ENCODE assay signal across 12 cellular contexts in the genomic region with DNA sequence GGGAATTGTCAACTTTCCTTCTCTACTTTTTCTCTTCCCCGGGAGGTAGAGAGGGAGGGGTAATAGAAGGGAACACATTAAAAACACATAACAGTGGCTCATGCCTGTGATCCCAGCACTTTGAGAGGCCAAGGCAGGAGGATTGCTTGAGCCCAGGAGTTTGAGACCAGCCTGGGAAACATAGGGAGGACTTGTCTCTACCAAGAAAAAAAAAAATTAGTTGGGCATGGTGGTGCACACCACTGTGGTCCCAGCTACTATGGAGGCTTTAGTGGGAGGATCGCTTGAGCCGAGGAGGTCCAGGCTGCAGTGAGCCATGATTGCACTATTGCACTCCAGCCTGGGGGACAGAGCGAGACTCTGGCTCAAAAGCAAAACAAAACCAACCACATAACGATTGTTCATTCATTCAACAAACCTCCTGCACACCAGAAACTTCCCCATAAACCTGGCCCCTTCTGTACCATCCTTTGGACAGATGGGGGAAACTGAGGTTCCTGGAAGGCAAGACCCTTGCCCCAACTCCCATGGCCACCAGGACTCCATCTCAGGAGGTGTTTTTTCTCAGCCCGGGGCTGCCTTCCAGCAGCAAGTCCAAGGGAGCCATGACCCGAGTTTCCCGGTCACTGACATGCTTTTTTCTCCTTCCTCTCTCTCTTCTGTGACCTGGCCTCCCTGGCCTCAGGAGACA. TPM values are rescaled to one million over a fixed set of nuclear protein-coding genes. Genes with fewer than 3 reads are reported as not detected.
DNase-seq lines count a peak whose midpoint lies in the region; ATAC-seq, FAIRE-seq and TF ChIP-seq lines count a peak whose summit lies in the region.
"Had no signal": no experiment of that assay in that cellular context is flagged by ENCODE, and none has a peak within 500 bp of the region (broad histone marks: within the 10 kb centered on the region; RNA-seq: fewer than 3 reads in every experiment).

No MANE protein-coding gene starts in this region.

- in situ Hi-C loops in K562 (cut with MboI) = no loop called here

- DNase-seq in left ventricle myocardium inferior = no peak
- no peak for DNase-seq in left ventricle myocardium superior
- no peak for DNase-seq in K562 (ENCODE audit: extremely low read depth in 1 of 4, low spot score in 3 of 4)
- no peak for DNase-seq in MM.1S
- DNase-seq in HK-2 (ENCODE audit: unreplicated experiment) = no peak
- DNase-seq: KBM-7, SW 1271 had no signal

- peaks cover 31% of the 10 kb centered on the region for H3K27me3 ChIP-seq in left ventricle myocardium inferior (ENCODE audit: low read depth)
- no peaks in the 10 kb centered on the region for H3K27me3 ChIP-seq in K562 (ENCODE audit: control insufficient read depth in 2 of 2, insufficient read depth in 2 of 2, low read length in 2 of 2)
- H3K27me3 ChIP-seq in iPS-20b (ENCODE audit: insufficient read depth, low read length) = peaks cover 67% of the 10 kb centered on the region
- H3K27me3 ChIP-seq in subcutaneous abdominal adipose tissue (ENCODE audit: control insufficient read depth in 5 of 5, insufficient read depth in 4 of 5, low read length in 5 of 5) = peaks cover 0 to 6% (median 2%) of the 10 kb centered on the region in 5 donors
- H3K27me3 ChIP-seq in MM.1S (replicated peaks; ENCODE audit: insufficient read depth, low read length) = no peaks in the 10 kb centered on the region; the same call in 1 of the 2 replicates
- H3K27me3 ChIP-seq: vagina had no signal

- H2AFZ ChIP-seq in K562 (ENCODE audit: low read depth, low read length) (peak overlapping the region; percentile 87), MM.1S (ENCODE audit: low read length) (no peak overlapping the region)

- intact Hi-C loops in left ventricle myocardium inferior (cut with micrococcal nuclease) = no loop called here
- intact Hi-C loops in left ventricle myocardium superior (cut with micrococcal nuclease) = no loop called here
- intact Hi-C loops in K562 (cut with micrococcal nuclease) = no loop called here

- BruUV-seq in K562 (replicated peaks; lab: Mats Ljungman, UMichigan) = no TSS peak

- peaks cover 14% of the 10 kb centered on the region; the same call in 1 of the 2 replicates for H3F3A ChIP-seq in MM.1S (ENCODE audit: insufficient read depth, low read length)

- no peaks in the 10 kb centered on the region for H3K9me2 ChIP-seq in MM.1S (replicated peaks; ENCODE audit: insufficient read depth, low read length)

- TF ChIP-seq RAD21 in K562 (CRISPR knock-in tag; conservative IDR thresholded peaks at IDR 0.05 in 1 of 2, IDR thresholded peaks at IDR 0.05 in 1 of 2) = no peak

- TF ChIP-seq CTCF in left ventricle myocardium inferior (IDR thresholded peaks at IDR 0.05; ENCODE audit: borderline replicate concordance) = no peak
- TF ChIP-seq CTCF in K562 (IDR thresholded peaks at IDR 0.05 in 2 of 3, conservative IDR thresholded peaks at IDR 0.05 in 1 of 3; ENCODE audit: insufficient read depth in 2 of 3, low read depth in 1 of 3, low read length in 3 of 3) = no peak
- no peak for TF ChIP-seq CTCF in MM.1S (IDR thresholded peaks at IDR 0.05; ENCODE audit: low read length)

- H3K9me3 ChIP-seq in left ventricle myocardium inferior (replicated peaks) = no peaks in the 10 kb centered on the region
- H3K9me3 ChIP-seq in K562 (replicated peaks; ENCODE audit: control insufficient read depth, insufficient read depth, low read depth, low read length) = no peaks in the 10 kb centered on the region
- H3K9me3 ChIP-seq in iPS-20b (ENCODE audit: insufficient read depth, low read depth, low read length) = no peaks in the 10 kb centered on the region
- H3K9me3 ChIP-seq in subcutaneous abdominal adipose tissue (ENCODE audit: control insufficient read depth in 5 of 5, low read length in 5 of 5) = no peaks in the 10 kb centered on the region
- H3K9me3 ChIP-seq in MM.1S (replicated peaks; ENCODE audit: insufficient read depth, low read length) = no peaks in the 10 kb centered on the region
- H3K9me3 ChIP-seq: vagina had no signal

- peak overlapping the region; percentile 50 for H3K4me3 ChIP-seq in left ventricle myocardium inferior
- H3K4me3 ChIP-seq in K562 = no peak overlapping the region
- peak overlapping the region; percentile 65; the same call in 1 of the 2 replicates for H3K4me3 ChIP-seq in iPS-20b (ENCODE audit: low read length)
- H3K4me3 ChIP-seq in subcutaneous abdominal adipose tissue (ENCODE audit: low read depth in 1 of 5, low read length in 5 of 5) = peak overlapping the region; percentile 58 to 100 (median 99)
- no peak overlapping the region for H3K4me3 ChIP-seq in MM.1S (ENCODE audit: low read length)
- H3K4me3 ChIP-seq: smooth muscle cell, vagina had no signal

- 53% methylated on average over 7 of the region's 8 CpGs for WGBS in K562 (ENCODE audit: insufficient coverage, low coverage, missing lambda C conversion rate)

- H3K9ac ChIP-seq in K562 (ENCODE audit: insufficient read depth in 1 of 2, low read depth in 2 of 2, low read length in 2 of 2) = peak overlapping the region; percentile 16 to 83; a peak in 3 of 4 replicates
- H3K9ac ChIP-seq in iPS-20b (ENCODE audit: low read depth, low read length) = peak overlapping the region; percentile 59; the same call in 1 of the 2 replicates
- H3K9ac ChIP-seq in subcutaneous abdominal adipose tissue (ENCODE audit: low read length in 5 of 5) = no peak overlapping the region
- no peak overlapping the region for H3K9ac ChIP-seq in MM.1S (ENCODE audit: low read length)

- H3K36me3 ChIP-seq in left ventricle myocardium inferior = no peaks in the 10 kb centered on the region
- H3K36me3 ChIP-seq in K562 (ENCODE audit: control insufficient read depth, insufficient read depth, low read length) = no peaks in the 10 kb centered on the region
- no peaks in the 10 kb centered on the region for H3K36me3 ChIP-seq in iPS-20b (ENCODE audit: insufficient read depth, low read depth, low read length)
- peaks cover 0 to 42% (median 36%) of the 10 kb centered on the region in 5 donors for H3K36me3 ChIP-seq in subcutaneous abdominal adipose tissue (ENCODE audit: control insufficient read depth in 5 of 5, insufficient read depth in 5 of 5, low read length in 5 of 5)
- H3K36me3 ChIP-seq in MM.1S (replicated peaks; ENCODE audit: insufficient read depth, low read length) = no peaks in the 10 kb centered on the region
- H3K36me3 ChIP-seq: vagina had no signal

- ATAC-seq in left ventricle myocardium superior (no peak), K562 (no peak), GM21717 (IDR thresholded peaks at IDR 0.05; ENCODE audit: unreplicated experiment) (no peak)

- H3K79me2 ChIP-seq in K562 (ENCODE audit: control insufficient read depth, insufficient read depth, low read length) (no peaks in the 10 kb centered on the region), MM.1S (ENCODE audit: low read length) (no peaks in the 10 kb centered on the region)

- H4K20me1 ChIP-seq in K562 (replicated peaks; ENCODE audit: control insufficient read depth, insufficient read depth, low read length) (no peaks in the 10 kb centered on the region), MM.1S (ENCODE audit: insufficient read depth, low read length) (no peaks in the 10 kb centered on the region)

- POLR2A ChIA-PET in K562 (lab: Yijun Ruan, JAX) = interaction anchor here (0.6 to 1.4 kb wide), 4 partner anchors 32 to 485 kb away, joined by 3 to 4 read pairs (median 4); no protein-coding TSS in a partner anchor

- H3K4me2 ChIP-seq in K562 (ENCODE audit: insufficient read depth, low read length) = peak overlapping the region; percentile 49; the same call in 1 of the 2 replicates
- no peak overlapping the region for H3K4me2 ChIP-seq in MM.1S (ENCODE audit: low read depth, low read length)
- H3K4me2 ChIP-seq: smooth muscle cell had no signal

- TF ChIP-seq EP300 in K562 (IDR thresholded peaks at IDR 0.05; ENCODE audit: low read length) = no peak

- H3K4me1 ChIP-seq in left ventricle myocardium inferior (peaks cover 45% of the 10 kb centered on the region), K562 (replicated peaks in 1 of 2; ENCODE audit: control insufficient read depth in 2 of 2, insufficient read depth in 2 of 2, low read length in 2 of 2) (peaks cover 16 to 47% of the 10 kb centered on the region in 2 experiments; a peak in 4 of 5 replicates), iPS-20b (ENCODE audit: insufficient read depth, low read length) (no peaks in the 10 kb centered on the region), subcutaneous abdominal adipose tissue (ENCODE audit: control insufficient read depth in 5 of 5, insufficient read depth in 5 of 5, low read length in 5 of 5) (peaks cover 7 to 47% (median 20%) of the 10 kb centered on the region in 5 donors), MM.1S (ENCODE audit: low read length) (no peaks in the 10 kb centered on the region)

- no peak for FAIRE-seq in K562 (lab: Jason Lieb, UNC)

- no peaks in the 10 kb centered on the region for H3K9me1 ChIP-seq in K562 (ENCODE audit: control insufficient read depth, insufficient read depth, low read length)

- TF ChIP-seq POLR2A in K562 (conservative IDR thresholded peaks at IDR 0.05) = no peak

- CTCF ChIA-PET in K562 (lab: Yijun Ruan, JAX; ENCODE audit: low intra/inter-chr PET ratio) = no interaction called here

- no peak overlapping the region for H3K27ac ChIP-seq in left ventricle myocardium inferior (replicated peaks)
- no peak overlapping the region for H3K27ac ChIP-seq in K562 (ENCODE audit: extremely low read depth, low read depth, low read length)
- no peak overlapping the region for H3K27ac ChIP-seq in iPS-20b (ENCODE audit: low read length)
- no peak overlapping the region for H3K27ac ChIP-seq in subcutaneous abdominal adipose tissue (ENCODE audit: low read depth, low read length)
- no peak overlapping the region for H3K27ac ChIP-seq in MM.1S (ENCODE audit: low read length)
- H3K27ac ChIP-seq: vagina had no signal

RNA-seq across cellular contexts. Expression of a gene that starts 4.2 kb away (rescaled TPM):
- total RNA-seq in left ventricle myocardium inferior (0.33 TPM), left ventricle myocardium superior (0.79 TPM), K562 (2014; rRNA removed) (1.2 and 1.6 TPM in 2 replicates), K562 (2014; rRNA removed; fragmentation: Illumina TruSeq; extraction: Trizol) (0.73 TPM in 2 replicates), K562 (2015; rRNA removed; fragmentation: Illumina TruSeq; extraction: Trizol) (0.18 and 0.26 TPM in 2 replicates), K562 (2021) (2.4 and 2.7 TPM in 2 replicates)
- total RNA-seq in K562 (2011; cell fraction: chromatin; rRNA removed; ENCODE audit: low replicate concordance) = 2.1 and 8.8 TPM in 2 replicates
- total RNA-seq in K562 (2011; cell fraction: nucleolus; rRNA removed) = 4.2 and 6.7 TPM in 2 replicates
- total RNA-seq in K562 (2011; cell fraction: nucleoplasm; rRNA removed) = 3.9 and 4.5 TPM in 2 replicates
- polyA plus RNA-seq in K562 (2011; rRNA removed) (0.25 and 0.27 TPM in 2 replicates), K562 (2014; fragmentation: Illumina TruSeq; extraction: Trizol) (1.2 and 1.4 TPM in 2 replicates), K562 (2014; fragmentation: Nextera tagmentation; extraction: Ambion mirVana) (under 1 TPM; 0.11 to 0.30 TPM), K562 (2014; rRNA removed) (0.93 and 2.9 TPM in 2 replicates)
- 0.32 and 0.52 TPM in 2 replicates for polyA plus RNA-seq in K562 (2011; cell fraction: cytosol; rRNA removed)
- 1.8 and 3.8 TPM in 2 replicates for polyA plus RNA-seq in K562 (2011; cell fraction: nucleus; rRNA removed)
- polyA plus RNA-seq in K562 (2012) = 0.76 and 1.3 TPM in 2 replicates
- polyA minus RNA-seq in K562 (2011; rRNA and poly(A)+ RNA removed) = 0.54 and 0.77 TPM in 2 replicates
- 0.55 and 0.76 TPM in 2 replicates for polyA minus RNA-seq in K562 (2011; cell fraction: cytosol; rRNA and poly(A)+ RNA removed)
- polyA minus RNA-seq in K562 (2011; cell fraction: nucleus; rRNA and poly(A)+ RNA removed) = 2.8 and 3.6 TPM in 2 replicates

RNA-seq across cellular contexts. Expression of a gene that starts 24.8 kb away (rescaled TPM):
- 19.1 TPM for total RNA-seq in left ventricle myocardium inferior
- 29.8 TPM for total RNA-seq in left ventricle myocardium superior
- 9.6 and 30.7 TPM in 2 replicates for total RNA-seq in K562 (2011; cell fraction: chromatin; rRNA removed; ENCODE audit: low replicate concordance)
- 33.3 and 36.9 TPM in 2 replicates for total RNA-seq in K562 (2011; cell fraction: nucleolus; rRNA removed)
- total RNA-seq in K562 (2011; cell fraction: nucleoplasm; rRNA removed) = 17.6 and 21.3 TPM in 2 replicates
- total RNA-seq in K562 (2014; rRNA removed) = 9.3 and 20.1 TPM in 2 replicates
- 6.9 and 7.2 TPM in 2 replicates for total RNA-seq in K562 (2014; rRNA removed; fragmentation: Illumina TruSeq; extraction: Trizol)
- total RNA-seq in K562 (2015; rRNA removed; fragmentation: Illumina TruSeq; extraction: Trizol) = 7.2 and 8.3 TPM in 2 replicates
- 21.4 and 24.3 TPM in 2 replicates for total RNA-seq in K562 (2021)
- polyA plus RNA-seq in K562 (2011; rRNA removed) = 14.1 and 23.1 TPM in 2 replicates
- polyA plus RNA-seq in K562 (2011; cell fraction: cytosol; rRNA removed) = 28.2 and 40.0 TPM in 2 replicates
- 19.8 and 28.9 TPM in 2 replicates for polyA plus RNA-seq in K562 (2011; cell fraction: nucleus; rRNA removed)
- polyA plus RNA-seq in K562 (2012) = 30.4 and 54.3 TPM in 2 replicates
- polyA plus RNA-seq in K562 (2014; fragmentation: Illumina TruSeq; extraction: Trizol) = 18.6 and 23.7 TPM in 2 replicates
- under 1 TPM; 0.53 to 0.69 TPM for polyA plus RNA-seq in K562 (2014; fragmentation: Nextera tagmentation; extraction: Ambion mirVana)
- polyA plus RNA-seq in K562 (2014; rRNA removed) = 12.3 and 18.7 TPM in 2 replicates
- polyA minus RNA-seq in K562 (2011; rRNA and poly(A)+ RNA removed) = 7.4 and 8.3 TPM in 2 replicates
- 20.7 and 22.8 TPM in 2 replicates for polyA minus RNA-seq in K562 (2011; cell fraction: cytosol; rRNA and poly(A)+ RNA removed)
- 9.0 and 16.4 TPM in 2 replicates for polyA minus RNA-seq in K562 (2011; cell fraction: nucleus; rRNA and poly(A)+ RNA removed)

RNA-seq across cellular contexts. Expression of a gene that starts 26.2 kb away (rescaled TPM):
- total RNA-seq in left ventricle myocardium inferior (0.19 TPM), left ventricle myocardium superior (0.57 TPM), K562 (2014; rRNA removed) (6.2 and 8.7 TPM in 2 replicates), K562 (2014; rRNA removed; fragmentation: Illumina TruSeq; extraction: Trizol) (5.4 and 6.1 TPM in 2 replicates), K562 (2015; rRNA removed; fragmentation: Illumina TruSeq; extraction: Trizol) (6.0 and 6.5 TPM in 2 replicates), K562 (2021) (6.4 and 7.6 TPM in 2 replicates)
- 2.8 and 3.4 TPM in 2 replicates for total RNA-seq in K562 (2011; cell fraction: chromatin; rRNA removed; ENCODE audit: low replicate concordance)
- 3.5 and 5.0 TPM in 2 replicates for total RNA-seq in K562 (2011; cell fraction: nucleolus; rRNA removed)
- total RNA-seq in K562 (2011; cell fraction: nucleoplasm; rRNA removed) = 2.3 and 3.4 TPM in 2 replicates
- polyA plus RNA-seq in K562 (2011; rRNA removed) (4.5 and 7.8 TPM in 2 replicates), K562 (2014; fragmentation: Illumina TruSeq; extraction: Trizol) (8.5 and 10.4 TPM in 2 replicates), K562 (2014; fragmentation: Nextera tagmentation; extraction: Ambion mirVana) (10 to 100 TPM; 13.0 to 15.6 TPM), K562 (2014; rRNA removed) (14.0 and 15.7 TPM in 2 replicates)
- polyA plus RNA-seq in K562 (2011; cell fraction: cytosol; rRNA removed) = 7.5 and 9.8 TPM in 2 replicates
- polyA plus RNA-seq in K562 (2011; cell fraction: nucleus; rRNA removed) = 7.9 and 8.8 TPM in 2 replicates
- 9.6 and 13.5 TPM in 2 replicates for polyA plus RNA-seq in K562 (2012)
- 1.2 and 1.8 TPM in 2 replicates for polyA minus RNA-seq in K562 (2011; rRNA and poly(A)+ RNA removed)
- polyA minus RNA-seq in K562 (2011; cell fraction: cytosol; rRNA and poly(A)+ RNA removed) = 1.1 and 1.3 TPM in 2 replicates
- polyA minus RNA-seq in K562 (2011; cell fraction: nucleus; rRNA and poly(A)+ RNA removed) = 1.5 and 1.8 TPM in 2 replicates

RNA-seq across cellular contexts. Expression of a gene that starts 35.3 kb away (rescaled TPM):
- total RNA-seq in left ventricle myocardium inferior (32.8 TPM), left ventricle myocardium superior (43.3 TPM), K562 (2014; rRNA removed) (207 and 522 TPM in 2 replicates), K562 (2014; rRNA removed; fragmentation: Illumina TruSeq; extraction: Trizol) (98.6 and 104 TPM in 2 replicates), K562 (2015; rRNA removed; fragmentation: Illumina TruSeq; extraction: Trizol) (112 and 114 TPM in 2 replicates), K562 (2021) (248 and 261 TPM in 2 replicates)
- total RNA-seq in K562 (2011; cell fraction: chromatin; rRNA removed; ENCODE audit: low replicate concordance) = 123 and 279 TPM in 2 replicates
- total RNA-seq in K562 (2011; cell fraction: nucleolus; rRNA removed) = 127 and 148 TPM in 2 replicates
- 106 and 127 TPM in 2 replicates for total RNA-seq in K562 (2011; cell fraction: nucleoplasm; rRNA removed)
- polyA plus RNA-seq in K562 (2011; rRNA removed) (92.0 and 102 TPM in 2 replicates), K562 (2014; fragmentation: Illumina TruSeq; extraction: Trizol) (169 and 182 TPM in 2 replicates), K562 (2014; fragmentation: Nextera tagmentation; extraction: Ambion mirVana) (10 to 100 TPM; 16.7 to 22.6 TPM), K562 (2014; rRNA removed) (148 and 251 TPM in 2 replicates)
- polyA plus RNA-seq in K562 (2011; cell fraction: cytosol; rRNA removed) = 80.7 and 337 TPM in 2 replicates
- polyA plus RNA-seq in K562 (2011; cell fraction: nucleus; rRNA removed) = 119 and 149 TPM in 2 replicates
- 109 and 183 TPM in 2 replicates for polyA plus RNA-seq in K562 (2012)
- 55.1 and 66.5 TPM in 2 replicates for polyA minus RNA-seq in K562 (2011; rRNA and poly(A)+ RNA removed)
- 131 and 134 TPM in 2 replicates for polyA minus RNA-seq in K562 (2011; cell fraction: cytosol; rRNA and poly(A)+ RNA removed)
- 72.3 and 93.4 TPM in 2 replicates for polyA minus RNA-seq in K562 (2011; cell fraction: nucleus; rRNA and poly(A)+ RNA removed)

RNA-seq across cellular contexts. Expression of a gene that starts 48.3 kb away (rescaled TPM):
- total RNA-seq in left ventricle myocardium inferior = 108 TPM
- total RNA-seq in left ventricle myocardium superior = 150 TPM
- 39.0 and 101 TPM in 2 replicates for total RNA-seq in K562 (2011; cell fraction: chromatin; rRNA removed; ENCODE audit: low replicate concordance)
- 64.0 and 74.7 TPM in 2 replicates for total RNA-seq in K562 (2011; cell fraction: nucleolus; rRNA removed)
- total RNA-seq in K562 (2011; cell fraction: nucleoplasm; rRNA removed) = 56.7 and 74.6 TPM in 2 replicates
- total RNA-seq in K562 (2014; rRNA removed) = 87.1 and 89.4 TPM in 2 replicates
- 31.1 and 37.7 TPM in 2 replicates for total RNA-seq in K562 (2014; rRNA removed; fragmentation: Illumina TruSeq; extraction: Trizol)
- total RNA-seq in K562 (2015; rRNA removed; fragmentation: Illumina TruSeq; extraction: Trizol) = 49.9 and 57.3 TPM in 2 replicates
- 75.1 and 75.5 TPM in 2 replicates for total RNA-seq in K562 (2021)
- polyA plus RNA-seq in K562 (2011; rRNA removed) = 60.0 and 67.5 TPM in 2 replicates
- polyA plus RNA-seq in K562 (2011; cell fraction: cytosol; rRNA removed) = 85.4 and 165 TPM in 2 replicates
- polyA plus RNA-seq in K562 (2011; cell fraction: nucleus; rRNA removed) = 90.3 and 164 TPM in 2 replicates
- 61.5 and 139 TPM in 2 replicates for polyA plus RNA-seq in K562 (2012)
- 70.3 and 86.8 TPM in 2 replicates for polyA plus RNA-seq in K562 (2014; fragmentation: Illumina TruSeq; extraction: Trizol)
- 10 to 100 TPM in 1 of 2 experiments, 1 to 10 TPM in 1; 9.3 to 17.0 TPM for polyA plus RNA-seq in K562 (2014; fragmentation: Nextera tagmentation; extraction: Ambion mirVana)
- polyA plus RNA-seq in K562 (2014; rRNA removed) = 92.6 and 95.8 TPM in 2 replicates
- 19.6 and 33.4 TPM in 2 replicates for polyA minus RNA-seq in K562 (2011; rRNA and poly(A)+ RNA removed)
- polyA minus RNA-seq in K562 (2011; cell fraction: cytosol; rRNA and poly(A)+ RNA removed) = 57.8 and 74.6 TPM in 2 replicates
- polyA minus RNA-seq in K562 (2011; cell fraction: nucleus; rRNA and poly(A)+ RNA removed) = 37.8 and 41.3 TPM in 2 replicates

Comparison
In these comparisons a context has a peak if more than half of its experiments do, and no peak if none do; other contexts are left out.
1. H3K4me3 ChIP-seq: peak in left ventricle myocardium inferior (single experiment), iPS-20b (single experiment) and subcutaneous abdominal adipose tissue (5 of 5); none in K562 (single experiment) and MM.1S (single experiment).
2. H3K9ac ChIP-seq: peak in K562 (2 of 2) and iPS-20b (single experiment); none in subcutaneous abdominal adipose tissue (0 of 5) and MM.1S (single experiment).